Comparison of ENCODE assay signal across 1 cellular context in the genomic region with DNA sequence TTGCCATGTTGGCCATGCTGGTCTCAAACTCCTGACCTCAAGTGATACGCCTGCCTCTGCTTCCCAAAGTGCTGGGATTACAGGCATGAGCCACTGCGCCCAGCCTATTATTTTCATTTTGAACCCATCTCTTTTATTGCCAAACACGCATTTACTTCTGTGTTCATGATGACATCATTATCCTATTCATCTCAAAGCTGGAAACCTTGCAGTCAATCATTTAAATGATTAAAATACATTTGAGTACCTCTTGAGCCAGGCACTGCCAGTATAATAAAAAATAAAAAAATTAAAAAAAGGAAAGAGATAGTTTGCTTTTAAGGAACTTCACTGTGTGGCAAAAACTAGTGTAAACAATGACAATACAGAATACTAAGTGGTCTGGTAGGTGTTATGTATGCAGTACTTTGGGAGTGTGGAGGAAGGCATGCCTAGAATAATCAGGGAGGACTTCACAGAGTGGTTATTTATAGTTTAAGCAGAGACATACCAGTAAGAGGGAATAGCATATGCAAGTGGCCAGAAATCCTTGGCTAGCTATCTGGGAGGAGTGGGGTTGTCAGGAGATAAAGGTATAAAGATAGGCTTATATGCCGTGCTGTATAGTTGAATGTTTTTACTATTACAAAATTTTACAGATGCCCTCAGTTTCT.
TF ChIP-seq lines count a peak whose summit lies in the region.

No MANE protein-coding gene starts in this region.

TF ChIP-seq in WTC11, 78 proteins besides CTCF, POLR2A, EP300 and RAD21 (continued from another document):
- TF ChIP-seq KAT7 (CRISPR knock-in tag; IDR thresholded peaks at IDR 0.05; ENCODE audit: borderline replicate concordance): no peak
- TF ChIP-seq PRDM15 (CRISPR knock-in tag; IDR thresholded peaks at IDR 0.05): no peak
- TF ChIP-seq, protein P1, sequence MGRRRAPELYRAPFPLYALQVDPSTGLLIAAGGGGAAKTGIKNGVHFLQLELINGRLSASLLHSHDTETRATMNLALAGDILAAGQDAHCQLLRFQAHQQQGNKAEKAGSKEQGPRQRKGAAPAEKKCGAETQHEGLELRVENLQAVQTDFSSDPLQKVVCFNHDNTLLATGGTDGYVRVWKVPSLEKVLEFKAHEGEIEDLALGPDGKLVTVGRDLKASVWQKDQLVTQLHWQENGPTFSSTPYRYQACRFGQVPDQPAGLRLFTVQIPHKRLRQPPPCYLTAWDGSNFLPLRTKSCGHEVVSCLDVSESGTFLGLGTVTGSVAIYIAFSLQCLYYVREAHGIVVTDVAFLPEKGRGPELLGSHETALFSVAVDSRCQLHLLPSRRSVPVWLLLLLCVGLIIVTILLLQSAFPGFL (CRISPR knock-in tag; IDR thresholded peaks at IDR 0.05; ENCODE audit: borderline replicate concordance): no peak
- no peak for TF ChIP-seq NFYB (CRISPR knock-in tag; conservative IDR thresholded peaks at IDR 0.05; ENCODE audit: low read depth)
- no peak for TF ChIP-seq OVOL2 (CRISPR knock-in tag; IDR thresholded peaks at IDR 0.05; ENCODE audit: borderline replicate concordance)
- TF ChIP-seq CBFB (CRISPR knock-in tag; IDR thresholded peaks at IDR 0.05; ENCODE audit: low read depth): no peak
- no peak for TF ChIP-seq ETV6 (CRISPR knock-in tag; IDR thresholded peaks at IDR 0.05)
- no peak for TF ChIP-seq SOX15 (CRISPR knock-in tag; IDR thresholded peaks at IDR 0.05)
- TF ChIP-seq CREB1 (CRISPR knock-in tag; IDR thresholded peaks at IDR 0.05): no peak
TF ChIP-seq in WTC11: peak in this region for 0.
